ENCODE assay signal across 10 cellular contexts in the genomic region with DNA sequence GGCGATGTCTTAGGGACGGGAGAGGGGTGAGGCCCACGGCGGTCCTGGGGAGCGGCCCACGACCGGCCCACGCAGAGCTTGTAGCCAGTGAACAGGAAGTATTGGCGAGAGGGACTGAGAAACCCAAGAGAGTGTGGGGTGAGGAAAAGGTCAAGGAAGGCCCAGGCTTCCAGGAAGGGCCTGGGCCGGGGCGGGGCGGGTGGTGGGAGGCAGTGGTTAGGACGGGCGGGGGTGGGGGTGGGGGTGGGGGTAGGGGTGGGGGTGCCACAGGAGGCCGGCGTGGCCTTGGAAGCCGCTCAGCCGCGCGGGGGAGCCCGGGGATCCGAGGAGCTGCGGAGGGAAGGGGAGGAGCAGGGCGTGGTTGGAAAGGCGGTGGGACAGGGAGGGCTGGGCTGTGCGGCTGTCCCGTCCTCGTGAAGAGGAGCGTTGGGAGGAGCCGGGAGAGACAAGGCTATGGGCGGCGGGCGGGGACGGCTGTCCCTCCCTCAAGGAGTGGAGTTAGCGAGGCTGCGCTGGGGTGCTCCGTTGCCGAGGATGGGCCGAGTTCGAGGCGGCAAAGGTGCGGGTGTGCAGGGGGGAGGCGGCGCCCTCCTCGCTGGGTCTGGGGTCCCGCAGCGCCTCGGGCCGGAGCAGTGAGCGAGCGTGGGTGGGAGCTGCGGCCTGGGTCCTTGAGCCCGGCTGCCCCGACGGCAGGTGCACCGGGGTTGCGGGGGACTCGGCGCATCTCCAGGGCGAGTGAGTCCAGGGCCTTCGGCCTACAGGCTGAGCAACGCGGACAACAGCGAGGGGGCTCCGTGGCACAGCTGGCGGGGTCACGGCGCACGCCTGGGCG.
DNase-seq lines count a peak whose midpoint lies in the region; ATAC-seq, FAIRE-seq and TF ChIP-seq lines count a peak whose summit lies in the region.
"Had no signal": no experiment of that assay in that cellular context is flagged by ENCODE, and none has a peak within 500 bp of the region (broad histone marks: within the 10 kb centered on the region; RNA-seq: fewer than 3 reads in every experiment).

No MANE protein-coding gene starts in this region.

- H3K9me3 ChIP-seq in right lobe of liver (no peaks in the 10 kb centered on the region), HepG2 (ENCODE audit: low read length) (no peaks in the 10 kb centered on the region), vagina (no peaks in the 10 kb centered on the region)
- H3K9me3 ChIP-seq: SJSA1 had no signal

- no peak for FAIRE-seq in HepG2 (lab: Jason Lieb, UNC)
- FAIRE-seq: G401.6 had no signal

- CTCF ChIA-PET in HepG2 (lab: Yijun Ruan, JAX; ENCODE audit: low intra/inter-chr PET ratio, low total read pairs): no interaction called here

- 15% methylated on average over 27 of the region's 70 CpGs for WGBS in right lobe of liver (ENCODE audit: insufficient coverage, low coverage, low lambda C conversion rate, missing lambda C conversion rate)
- WGBS in HepG2 (ENCODE audit: low lambda C conversion rate): 56% methylated on average over 42 of the region's 70 CpGs

- no peak for TF ChIP-seq POLR2A in right lobe of liver (IDR thresholded peaks at IDR 0.05)
- TF ChIP-seq POLR2A in HepG2 (IDR thresholded peaks at IDR 0.05; ENCODE audit: insufficient read depth in 1 of 2, low read depth in 2 of 2, low read length in 2 of 2): no peak
- no peak for TF ChIP-seq POLR2A in vagina (IDR thresholded peaks at IDR 0.05)

- H3K36me3 ChIP-seq in right lobe of liver: no peaks in the 10 kb centered on the region
- no peaks in the 10 kb centered on the region for H3K36me3 ChIP-seq in HepG2 (replicated peaks in 1 of 2; ENCODE audit: control insufficient read depth in 1 of 2, insufficient read depth in 2 of 2, low read length in 2 of 2)
- no peaks in the 10 kb centered on the region for H3K36me3 ChIP-seq in vagina
- H3K36me3 ChIP-seq: SJSA1 had no signal

- H4K20me1 ChIP-seq in HepG2 (ENCODE audit: insufficient read depth, low read length): no peaks in the 10 kb centered on the region

- peak overlapping the region in 2 of 3 donors; percentile 1 to 20 for H3K4me3 ChIP-seq in right lobe of liver
- no peak overlapping the region for H3K4me3 ChIP-seq in HepG2 (replicated peaks in 1 of 3; ENCODE audit: insufficient read depth in 1 of 3, low read depth in 2 of 3, low read length in 3 of 3)
- peak overlapping the region; percentile 43 to 62 for H3K4me3 ChIP-seq in vagina
- H3K4me3 ChIP-seq: SJSA1 had no signal

- POLR2A ChIA-PET in HepG2 (lab: Yijun Ruan, JAX): no interaction called here

- H3K79me2 ChIP-seq in HepG2 (ENCODE audit: insufficient read depth, low read length): no peaks in the 10 kb centered on the region

- no peak overlapping the region for H2AFZ ChIP-seq in HepG2 (ENCODE audit: low read length)

- TF ChIP-seq EP300 in HepG2 (IDR thresholded peaks at IDR 0.05; ENCODE audit: low read depth in 2 of 2, low read length in 2 of 2): no peak
- no peak for TF ChIP-seq EP300 in HepG2 (CRISPR knock-in tag; IDR thresholded peaks at IDR 0.05; ENCODE audit: borderline replicate concordance)

- BruUV-seq in HepG2 (replicated peaks; lab: Mats Ljungman, UMichigan): no TSS peak

- in situ Hi-C loops in HepG2 (cut with HindIII; ENCODE audit: extremely low pct_ligation_motif_present, low pct_unique_long_range_greater_than_20kb): no loop called here

- no peak for TF ChIP-seq CTCF in right lobe of liver (IDR thresholded peaks at IDR 0.05)
- no peak for TF ChIP-seq CTCF in HepG2 (CRISPR knock-in tag; IDR thresholded peaks at IDR 0.05)
- no peak for TF ChIP-seq CTCF in vagina (IDR thresholded peaks at IDR 0.05)

- TF ChIP-seq RAD21 in HepG2 (CRISPR knock-in tag; IDR thresholded peaks at IDR 0.05): no peak

- no peaks in the 10 kb centered on the region for H3K4me1 ChIP-seq in right lobe of liver
- no peaks in the 10 kb centered on the region for H3K4me1 ChIP-seq in HepG2 (ENCODE audit: insufficient read depth, low read length)
- H3K4me1 ChIP-seq in vagina: peaks cover 8% of the 10 kb centered on the region
- H3K4me1 ChIP-seq: SJSA1 had no signal

- no peaks in the 10 kb centered on the region for H3K27me3 ChIP-seq in right lobe of liver
- H3K27me3 ChIP-seq in HepG2 (ENCODE audit: control insufficient read depth in 1 of 2, insufficient read depth in 2 of 2, low read length in 2 of 2): no peaks in the 10 kb centered on the region
- no peaks in the 10 kb centered on the region for H3K27me3 ChIP-seq in vagina
- H3K27me3 ChIP-seq: SJSA1 had no signal

- H3K27ac ChIP-seq in right lobe of liver (no peak overlapping the region), HepG2 (ENCODE audit: extremely low read length, insufficient read depth, low read length) (no peak overlapping the region), vagina (no peak overlapping the region)
- H3K27ac ChIP-seq: SJSA1 had no signal

- ATAC-seq in right lobe of liver: peak; percentile 65 to 86 (median 76)
- ATAC-seq in HepG2: no peak
- no peak for ATAC-seq in GM19467 (IDR thresholded peaks at IDR 0.05; ENCODE audit: unreplicated experiment)

- H3K4me2 ChIP-seq in HepG2 (ENCODE audit: low read depth, low read length): no peak overlapping the region

- intact Hi-C loops in right lobe of liver (cut with DNase I): no loop called here
- intact Hi-C loops in HepG2 (cut with micrococcal nuclease; ENCODE audit: unreplicated experiment): no loop called here
- intact Hi-C loops in vagina (cut with DNase I): no loop called here

- DNase-seq in right lobe of liver: peak in 1 of 3 donors; percentile 60
- DNase-seq in HepG2 (ENCODE audit: low spot score): no peak
- DNase-seq in ecto neural progenitor cell (ENCODE audit: low spot score): peak; percentile 81
- DNase-seq in mucosa of gallbladder (ENCODE audit: low spot score): peak; percentile 60
- DNase-seq in vagina (ENCODE audit: extremely low spot score in 2 of 2): no peak
- DNase-seq in NCI-H1694 (lab: John Stamatoyannopoulos, UW): no peak
- no peak for DNase-seq in activated naive CD4-positive, alpha-beta T cell treated with Interleukin-2 at 50 U/mL for 16 hours

- H3K9ac ChIP-seq in HepG2 (ENCODE audit: insufficient read depth, low read depth, low read length): no peak overlapping the region

TF ChIP-seq in HepG2, 621 proteins besides CTCF, POLR2A, EP300 and RAD21:
- no peak for TF ChIP-seq NONO (IDR thresholded peaks at IDR 0.05)
- no peak for TF ChIP-seq NONO (CRISPR knock-in tag; conservative IDR thresholded peaks at IDR 0.05)
- no peak for TF ChIP-seq ZNF615 (CRISPR knock-in tag; IDR thresholded peaks at IDR 0.05; ENCODE audit: borderline replicate concordance)
- TF ChIP-seq REPIN1 (CRISPR knock-in tag; IDR thresholded peaks at IDR 0.05; ENCODE audit: borderline replicate concordance, low read depth): no peak
- TF ChIP-seq TEAD3 (CRISPR knock-in tag; optimal IDR thresholded peaks at IDR 0.05; ENCODE audit: borderline replicate concordance): no peak

Comparison
In these comparisons a context has a peak if more than half of its experiments do, and no peak if none do; other contexts are left out.
1. ATAC-seq: peak in right lobe of liver (4 of 4); none in HepG2 (single experiment) and GM19467 (single experiment).
2. H3K4me3 ChIP-seq: peak in right lobe of liver (2 of 3) and vagina (2 of 2); none in HepG2 (0 of 3).
3. DNase-seq: peak in ecto neural progenitor cell (single experiment) and mucosa of gallbladder (single experiment); none in HepG2 (single experiment), vagina (0 of 2), NCI-H1694 (single experiment) and activated naive CD4-positive, alpha-beta T cell treated with Interleukin-2 at 50 U/mL for 16 hours (single experiment).